Comparison of ENCODE assay signal across 12 cellular contexts in genomic region chr13:45336025-45336800, GRCh38. TPM values are rescaled to one million over a fixed set of nuclear protein-coding genes. Genes with fewer than 3 reads are reported as not detected.
DNase-seq lines count a peak whose midpoint lies in the region; ATAC-seq and TF ChIP-seq lines count a peak whose summit lies in the region.
"Had no signal": no experiment of that assay in that cellular context is flagged by ENCODE, and none has a peak within 500 bp of the region (broad histone marks: within the 10 kb centered on the region; RNA-seq: fewer than 3 reads in every experiment).

No MANE protein-coding gene starts in this region.

- TF ChIP-seq CTCF in dorsolateral prefrontal cortex (IDR thresholded peaks at IDR 0.05 in 54 of 56, conservative IDR thresholded peaks at IDR 0.05 in 2 of 56; ENCODE audit: low read depth in 1 of 56, partially characterized antibody in 56 of 56): no peak

- H3K4me1 Mint-ChIP-seq in activated naive CD8-positive, alpha-beta T cell treated with anti-CD3 and anti-CD28 coated beads, Interleukin-2, amount 50 U/mL, for 24 hours: peaks cover 87% of the 10 kb centered on the region
- peaks cover 70 to 83% of the 10 kb centered on the region in 2 donors for H3K4me1 Mint-ChIP-seq in natural killer cell treated with Interleukin-12 subunit alpha and Interleukin-12 subunit beta and Interleukin-15 and Interleukin-18, amount 100 ng/mL, for 72 hours (ENCODE audit: low read depth in 2 of 2)

- peaks cover 63% of the 10 kb centered on the region for H3K36me3 ChIP-seq in HUES48 (ENCODE audit: control insufficient read depth, insufficient read depth, low read length)

- intact Hi-C loops in dorsolateral prefrontal cortex (cut with DNase I): no loop called here

- H3K27ac Mint-ChIP-seq in activated naive CD8-positive, alpha-beta T cell treated with anti-CD3 and anti-CD28 coated beads, Interleukin-2, amount 50 U/mL, for 24 hours: peak overlapping the region; percentile 84
- H3K27ac Mint-ChIP-seq in natural killer cell treated with Interleukin-12 subunit alpha and Interleukin-12 subunit beta and Interleukin-15 and Interleukin-18, amount 100 ng/mL, for 72 hours: peak overlapping the region; percentile 75 to 83

- DNase-seq in Caki2 (ENCODE audit: low read depth): peak; percentile 16
- DNase-seq in activated naive CD8-positive, alpha-beta T cell treated with anti-CD3 and anti-CD28 coated beads, Interleukin-2, amount 50 U/mL, for 24 hours: no peak
- DNase-seq in natural killer cell treated with Interleukin-12 subunit alpha and Interleukin-12 subunit beta and Interleukin-15 and Interleukin-18, amount 100 ng/mL, for 72 hours (ENCODE audit: low spot score): no peak
- DNase-seq in dorsolateral prefrontal cortex: no peak
- no peak for DNase-seq in NCI-H2029 (lab: John Stamatoyannopoulos, UW)
- no peak for DNase-seq in SIG-M5 (lab: John Stamatoyannopoulos, UW)
- DNase-seq: DMS79 treated with DMSO at 0.1 percent for 48 hours, glutamatergic neuron, midbrain, NCI-H345, SHP77 treated with DMSO at 0.1 percent for 48 hours had no signal

- H3K36me3 Mint-ChIP-seq in activated naive CD8-positive, alpha-beta T cell treated with anti-CD3 and anti-CD28 coated beads, Interleukin-2, amount 50 U/mL, for 24 hours (ENCODE audit: low read depth): peaks cover 75% of the 10 kb centered on the region
- peaks cover 61% of the 10 kb centered on the region for H3K36me3 Mint-ChIP-seq in natural killer cell treated with Interleukin-12 subunit alpha and Interleukin-12 subunit beta and Interleukin-15 and Interleukin-18, amount 100 ng/mL, for 72 hours

- H3K4me1 ChIP-seq in HUES48 (ENCODE audit: control insufficient read depth, insufficient read depth, low read length): peaks cover 10% of the 10 kb centered on the region; the same call in 1 of the 2 replicates

- H3K27me3 Mint-ChIP-seq in activated naive CD8-positive, alpha-beta T cell treated with anti-CD3 and anti-CD28 coated beads, Interleukin-2, amount 50 U/mL, for 24 hours: peaks cover 3% of the 10 kb centered on the region
- H3K27me3 Mint-ChIP-seq in natural killer cell treated with Interleukin-12 subunit alpha and Interleukin-12 subunit beta and Interleukin-15 and Interleukin-18, amount 100 ng/mL, for 72 hours: no peaks in the 10 kb centered on the region

- no peaks in the 10 kb centered on the region for H3K9me3 ChIP-seq in HUES48 (ENCODE audit: control insufficient read depth, insufficient read depth, low read length)

- H3K4me3 ChIP-seq in HUES48 (ENCODE audit: low read depth, low read length) (no peak overlapping the region), dorsolateral prefrontal cortex (peak overlapping the region in 1 of 59 donors; percentile 92)

- H3K4me3 Mint-ChIP-seq in activated naive CD8-positive, alpha-beta T cell treated with anti-CD3 and anti-CD28 coated beads, Interleukin-2, amount 50 U/mL, for 24 hours: peak overlapping the region; percentile 99
- peak overlapping the region; percentile 73 for H3K4me3 Mint-ChIP-seq in natural killer cell treated with Interleukin-12 subunit alpha and Interleukin-12 subunit beta and Interleukin-15 and Interleukin-18, amount 100 ng/mL, for 72 hours

- H3K27me3 ChIP-seq in HUES48 (ENCODE audit: control insufficient read depth, insufficient read depth, low read length): no peaks in the 10 kb centered on the region
- H3K27me3 ChIP-seq in dorsolateral prefrontal cortex: no peaks in the 10 kb centered on the region

- H3K9me3 Mint-ChIP-seq in activated naive CD8-positive, alpha-beta T cell treated with anti-CD3 and anti-CD28 coated beads, Interleukin-2, amount 50 U/mL, for 24 hours: no peaks in the 10 kb centered on the region
- peaks cover 4% of the 10 kb centered on the region for H3K9me3 Mint-ChIP-seq in natural killer cell treated with Interleukin-12 subunit alpha and Interleukin-12 subunit beta and Interleukin-15 and Interleukin-18, amount 100 ng/mL, for 72 hours

- H3K27ac ChIP-seq in HUES48 (ENCODE audit: low read depth, low read length) (peak overlapping the region; percentile 40), dorsolateral prefrontal cortex (peak overlapping the region in 1 of 59 donors; percentile 15)

- in situ Hi-C loops in Caki2 (cut with HindIII; ENCODE audit: low pct_unique_long_range_greater_than_20kb, low sequenced_read_pairs): no loop called here

- ATAC-seq in activated naive CD8-positive, alpha-beta T cell treated with anti-CD3 and anti-CD28 coated beads, Interleukin-2, amount 50 U/mL, for 24 hours: no peak
- ATAC-seq in natural killer cell treated with Interleukin-12 subunit alpha and Interleukin-12 subunit beta and Interleukin-15 and Interleukin-18, amount 100 ng/mL, for 72 hours: no peak

- H3K9ac ChIP-seq in HUES48 (ENCODE audit: low read depth, low read length): no peak overlapping the region

RNA-seq across cellular contexts. Expression of gene TPT1, which starts 4.8 kb away (rescaled TPM):
- total RNA-seq in Caki2 (2014; rRNA removed; shearing (Covaris generic); ENCODE audit: low replicate concordance): 671 and 779 TPM in 2 replicates
- total RNA-seq in natural killer cell treated with Interleukin-12 subunit alpha and Interleukin-12 subunit beta and Interleukin-15 and Interleukin-18, amount 100 ng/mL, for 72 hours: 1,000 to 10,000 TPM; 1,832 to 3,365 TPM
- total RNA-seq in dorsolateral prefrontal cortex: 1,000 to 10,000 TPM in 26 of 120 experiments, 100 to 1,000 TPM in 94; 620 to 1,435 (median 896) TPM
